ENCODE assay signal across 9 cellular contexts in the genomic region with DNA sequence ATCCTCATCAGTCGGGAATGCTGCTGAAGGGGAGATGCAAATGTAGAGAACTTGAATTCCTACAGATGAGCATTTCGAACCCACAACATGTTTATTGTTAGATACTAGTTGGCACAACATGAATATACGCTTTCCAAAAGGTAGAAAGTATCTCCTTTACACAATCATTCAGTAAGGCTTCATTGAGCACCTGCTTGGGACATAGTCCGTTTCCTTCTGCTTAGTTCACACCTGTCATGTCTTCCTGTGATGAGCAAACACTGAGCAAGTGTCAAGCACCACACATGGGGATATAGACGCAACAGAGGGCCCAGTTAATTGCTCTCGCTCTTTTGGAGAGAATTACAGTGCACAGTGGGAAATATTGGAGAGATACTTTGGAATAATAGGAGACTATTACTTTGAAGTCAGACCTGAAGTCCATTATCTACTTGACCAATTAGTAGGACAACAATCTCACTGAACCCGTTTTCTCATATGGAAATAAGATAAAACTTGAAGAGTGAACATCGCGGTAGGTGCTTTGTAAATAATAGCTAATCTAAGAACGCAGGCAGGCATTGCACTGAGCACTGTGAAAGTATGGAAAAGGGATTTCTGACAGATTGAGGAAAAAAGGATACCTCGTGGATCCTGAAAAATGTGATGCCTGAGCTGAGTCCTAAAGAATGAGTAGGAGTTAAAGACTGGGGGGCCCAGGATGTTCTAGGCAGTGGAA. TPM values are rescaled to one million over a fixed set of nuclear protein-coding genes. Genes with fewer than 3 reads are reported as not detected.
DNase-seq lines count a peak whose midpoint lies in the region; ATAC-seq, FAIRE-seq and TF ChIP-seq lines count a peak whose summit lies in the region.
"Had no signal": no experiment of that assay in that cellular context is flagged by ENCODE, and none has a peak within 500 bp of the region (broad histone marks: within the 10 kb centered on the region; RNA-seq: fewer than 3 reads in every experiment).

No MANE protein-coding gene starts in this region.

- no peaks in the 10 kb centered on the region for H4K20me1 ChIP-seq in KMS-11 (ENCODE audit: insufficient read depth)

- H3K9ac ChIP-seq in KMS-11 (peak overlapping the region; percentile 81; the same call in 1 of the 2 replicates), muscle layer of colon (ENCODE audit: low read length) (peak overlapping the region; percentile 83)

- peaks cover 47% of the 10 kb centered on the region; the same call in 1 of the 2 replicates for H3K79me2 ChIP-seq in KMS-11 (ENCODE audit: insufficient read depth, low read depth)

- no peaks in the 10 kb centered on the region for H3K36me3 ChIP-seq in BJ (ENCODE audit: control insufficient read depth, insufficient read depth, low read length)
- H3K36me3 ChIP-seq in KMS-11 (ENCODE audit: insufficient read depth), result no peaks in the 10 kb centered on the region
- H3K36me3 ChIP-seq in bronchial epithelial cell (ENCODE audit: control insufficient read depth, insufficient read depth, low read length), result peaks cover 2% of the 10 kb centered on the region
- H3K36me3 ChIP-seq in muscle layer of colon (ENCODE audit: insufficient read depth, low read length), result peaks cover 1% of the 10 kb centered on the region

- peaks cover 35% of the 10 kb centered on the region for H3K4me1 ChIP-seq in KMS-11 (ENCODE audit: low read depth, poor library complexity, severe bottlenecking)
- peaks cover 31% of the 10 kb centered on the region for H3K4me1 ChIP-seq in muscle layer of colon (ENCODE audit: insufficient read depth, low read length)

- POLR2A ChIA-PET in BJ (lab: Charles Lee), result no interaction called here

- no peaks in the 10 kb centered on the region for H3K9me3 ChIP-seq in muscle layer of colon (ENCODE audit: low read length)

- no peak for TF ChIP-seq CTCF in BJ (IDR thresholded peaks at IDR 0.05; ENCODE audit: insufficient read depth, low read depth, low read length)
- TF ChIP-seq CTCF in KMS-11 (conservative IDR thresholded peaks at IDR 0.05; ENCODE audit: low read depth, low read length), result no peak
- no peak for TF ChIP-seq CTCF in bronchial epithelial cell (IDR thresholded peaks at IDR 0.05; ENCODE audit: insufficient read depth, low read length, severe bottlenecking)

- H3K4me2 ChIP-seq in KMS-11, result peak overlapping the region; percentile 91

- no peak for ATAC-seq in HG03520 (IDR thresholded peaks at IDR 0.05; ENCODE audit: unreplicated experiment)
- no peak for ATAC-seq in HG02885 (IDR thresholded peaks at IDR 0.05; ENCODE audit: poor library complexity, unreplicated experiment)

- FAIRE-seq in bronchial epithelial cell (lab: Jason Lieb, UNC), result no peak

- CTCF ChIA-PET in BJ (lab: Yijun Ruan, JAX), result interaction anchor here (0.6 to 0.7 kb wide), 3 partner anchors 95 to 569 kb away, joined by 3 to 9 read pairs (median 4); no protein-coding TSS in a partner anchor

- H2AFZ ChIP-seq in KMS-11 (ENCODE audit: low read depth), result peak overlapping the region; percentile 97; the same call in 1 of the 2 replicates

- H3K4me3 ChIP-seq in BJ (ENCODE audit: low read depth, low read length) (peak overlapping the region; percentile 69), KMS-11 (IDR thresholded peaks at IDR 0.05; ENCODE audit: insufficient read depth, low read depth, low read length) (peak overlapping the region; percentile 75), bronchial epithelial cell (ENCODE audit: low read depth, low read length) (peak overlapping the region; percentile 83), muscle layer of colon (ENCODE audit: low read depth in 1 of 2, low read length in 2 of 2) (peak overlapping the region in 1 of 2 donors; percentile 95)

- H3K27ac ChIP-seq in KMS-11, result peak overlapping the region; percentile 65
- no peak overlapping the region for H3K27ac ChIP-seq in muscle layer of colon (ENCODE audit: low read depth, low read length)

- no peak for DNase-seq in BJ (ENCODE audit: low read depth)
- DNase-seq in bronchial epithelial cell (ENCODE audit: low read depth), result no peak
- no peak for DNase-seq in activated CD4-positive, alpha-beta T cell treated with anti-CD3 and anti-CD28 coated beads, Interleukin-2, amount 50 U/mL, for 48 hours
- DNase-seq in 8988T, result no peak
- DNase-seq: activated CD8-positive, alpha-beta memory T cell treated with anti-CD3 and anti-CD28 coated beads for 24 hours had no signal

- H3K27me3 ChIP-seq in BJ (ENCODE audit: control insufficient read depth, insufficient read depth, low read length) (no peaks in the 10 kb centered on the region), KMS-11 (ENCODE audit: insufficient read depth, low read depth) (no peaks in the 10 kb centered on the region), bronchial epithelial cell (ENCODE audit: control insufficient read depth, insufficient read depth, low read length) (no peaks in the 10 kb centered on the region), muscle layer of colon (ENCODE audit: control insufficient read depth in 1 of 2, insufficient read depth in 2 of 2, low read length in 2 of 2) (no peaks in the 10 kb centered on the region)

RNA-seq across cellular contexts. Expression of a gene that starts 1.2 kb away (rescaled TPM):
- 12.5 and 31.5 TPM in 2 replicates for polyA plus RNA-seq in BJ (2011; rRNA removed)
- 22.7 and 23.4 TPM in 2 replicates for polyA minus RNA-seq in BJ (2011; rRNA and poly(A)+ RNA removed)
- 42.4 and 50.8 TPM in 2 replicates for total RNA-seq in bronchial epithelial cell

RNA-seq across cellular contexts. Expression of a gene that starts 1.3 kb away (rescaled TPM):
- 50.7 and 88.9 TPM in 2 replicates for polyA plus RNA-seq in BJ (2011; rRNA removed)
- polyA minus RNA-seq in BJ (2011; rRNA and poly(A)+ RNA removed), result 13.0 and 13.6 TPM in 2 replicates
- 18.7 and 37.6 TPM in 2 replicates for total RNA-seq in bronchial epithelial cell

RNA-seq across cellular contexts. Expression of a gene that starts 49.7 kb away (rescaled TPM):
- 92.2 and 120 TPM in 2 replicates for polyA plus RNA-seq in BJ (2011; rRNA removed)
- 23.6 and 27.1 TPM in 2 replicates for polyA minus RNA-seq in BJ (2011; rRNA and poly(A)+ RNA removed)
- total RNA-seq in bronchial epithelial cell, result 66.3 and 68.7 TPM in 2 replicates
